In the genomic region with DNA sequence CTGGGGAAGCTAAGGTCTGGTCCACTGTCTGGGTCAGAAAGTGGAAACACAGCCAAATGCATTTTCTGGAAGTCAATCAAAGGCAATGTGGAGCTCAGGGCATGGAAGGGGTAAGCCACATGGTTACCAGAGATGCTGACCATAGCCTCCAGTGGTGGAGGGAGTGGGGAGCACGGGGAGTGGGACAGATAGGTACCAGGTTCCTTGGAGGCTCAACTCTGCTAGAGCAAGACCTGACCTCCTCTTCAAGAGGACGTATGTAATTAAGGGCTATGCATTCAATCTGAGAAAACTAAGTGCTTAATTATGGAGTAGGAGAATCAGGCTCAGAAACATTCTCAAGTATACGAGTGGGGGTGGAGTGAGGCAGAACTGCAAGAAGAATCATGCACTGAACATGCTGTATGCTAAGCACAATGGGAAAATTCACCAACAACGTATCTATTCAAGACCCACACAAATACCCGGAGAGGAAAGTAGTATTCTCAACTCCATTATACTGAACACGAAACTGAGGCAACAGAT, we compare ENCODE assay signal across 26 cellular contexts.
DNase-seq lines count a peak whose midpoint lies in the region; ATAC-seq and TF ChIP-seq lines count a peak whose summit lies in the region.
"Had no signal": no experiment of that assay in that cellular context is flagged by ENCODE, and none has a peak within 500 bp of the region (broad histone marks: within the 10 kb centered on the region; RNA-seq: fewer than 3 reads in every experiment).

No MANE protein-coding gene starts in this region.

- no peaks in the 10 kb centered on the region for H3K27me3 Mint-ChIP-seq in activated CD4-positive, alpha-beta memory T cell treated with anti-CD3 and anti-CD28 coated beads, Interleukin-2, amount 10 ng/mL, durations not matched to agents 7 days and 5 days
- H3K27me3 Mint-ChIP-seq: activated CD8-positive, alpha-beta T cell treated with anti-CD3 and anti-CD28 coated beads for 36 hours; B cell; progenitor cell of endocrine pancreas had no signal

- ATAC-seq in HG03432 (IDR thresholded peaks at IDR 0.05; ENCODE audit: unreplicated experiment): no peak
- ATAC-seq in GM19452 (IDR thresholded peaks at IDR 0.05; ENCODE audit: unreplicated experiment): no peak
- ATAC-seq: activated CD8-positive, alpha-beta T cell treated with anti-CD3 and anti-CD28 coated beads for 36 hours; body of pancreas; CD8-positive, alpha-beta T cell; heart left ventricle; right lobe of liver had no signal

- no peak overlapping the region for H3K4me3 ChIP-seq in ACC112 (ENCODE audit: low read depth, low read length)
- no peak overlapping the region for H3K4me3 ChIP-seq in brain microvascular endothelial cell (ENCODE audit: low read depth, low read length)
- H3K4me3 ChIP-seq: body of pancreas, dorsolateral prefrontal cortex, esophagus muscularis mucosa, heart left ventricle, right lobe of liver, stomach, thyroid gland had no signal

- DNase-seq in NCI-H2227 treated with DMSO at 0.1 percent for 48 hours (lab: John Stamatoyannopoulos, UW) (peak; percentile 83), brain microvascular endothelial cell (no peak), amygdala (lab: John Stamatoyannopoulos, UW) (no peak)
- DNase-seq in activated CD4-positive, alpha-beta memory T cell treated with anti-CD3 and anti-CD28 coated beads, Interleukin-2, amount 10 ng/mL, durations not matched to agents 7 days and 5 days: no peak
- DNase-seq: activated CD8-positive, alpha-beta T cell treated with anti-CD3 and anti-CD28 coated beads for 36 hours; activated naive CD4-positive, alpha-beta T cell treated with anti-CD3 and anti-CD28 coated beads for 36 hours; CD8-positive, alpha-beta T cell; heart left ventricle; Kasumi-1; left ventricle myocardium superior; right lobe of liver; stimulated activated CD4-positive, alpha-beta T cell treated with anti-CD3 and anti-CD28 coated beads, Interleukin-12 subunit alpha, Interleukin-12 subunit beta, amount 100 ng/mL, for 4 hours; stimulated activated CD4-positive, alpha-beta T cell treated with anti-CD3 and anti-CD28 coated beads, Interleukin-2, amount 100 ng/mL, for 48 hours; stomach; T-helper 2 cell; thyroid gland had no signal

- POLR2A ChIA-PET in activated CD4-positive, alpha-beta memory T cell treated with anti-CD3 and anti-CD28 coated beads, Interleukin-2, amount 10 ng/mL, durations not matched to agents 7 days and 5 days (lab: Charles Lee): no interaction called here

- H3K36me3 ChIP-seq in ACC112 (ENCODE audit: insufficient read depth, low read length): no peaks in the 10 kb centered on the region; the same call in 1 of the 2 replicates
- no peaks in the 10 kb centered on the region for H3K36me3 ChIP-seq in brain microvascular endothelial cell (replicated peaks)

- H3K79me2 ChIP-seq in ACC112 (ENCODE audit: control insufficient read depth, insufficient read depth, low read length, unreplicated experiment): no peaks in the 10 kb centered on the region

- peak; percentile 25 for TF ChIP-seq POLR2A in GM19099 (IDR thresholded peaks at IDR 0.05; ENCODE audit: extremely low read depth, insufficient read length, low read depth)

- no peaks in the 10 kb centered on the region for H3K4me1 Mint-ChIP-seq in activated CD4-positive, alpha-beta memory T cell treated with anti-CD3 and anti-CD28 coated beads, Interleukin-2, amount 10 ng/mL, durations not matched to agents 7 days and 5 days

- peaks cover 14% of the 10 kb centered on the region for H3K4me1 ChIP-seq in ACC112 (ENCODE audit: control insufficient read depth, insufficient read depth, low read length, unreplicated experiment)
- H3K4me1 ChIP-seq: body of pancreas, right lobe of liver, thyroid gland had no signal

- H3K36me3 Mint-ChIP-seq in activated CD4-positive, alpha-beta memory T cell treated with anti-CD3 and anti-CD28 coated beads, Interleukin-2, amount 10 ng/mL, durations not matched to agents 7 days and 5 days (ENCODE audit: low read depth): no peaks in the 10 kb centered on the region

- H3K27ac Mint-ChIP-seq in activated CD4-positive, alpha-beta memory T cell treated with anti-CD3 and anti-CD28 coated beads, Interleukin-2, amount 10 ng/mL, durations not matched to agents 7 days and 5 days: no peak overlapping the region
- H3K27ac Mint-ChIP-seq: activated CD8-positive, alpha-beta T cell treated with anti-CD3 and anti-CD28 coated beads for 36 hours; activated naive CD4-positive, alpha-beta T cell treated with anti-CD3 and anti-CD28 coated beads for 36 hours; B cell; CD8-positive, alpha-beta T cell; progenitor cell of endocrine pancreas had no signal

- CTCF ChIA-PET in activated CD4-positive, alpha-beta memory T cell treated with anti-CD3 and anti-CD28 coated beads, Interleukin-2, amount 10 ng/mL, durations not matched to agents 7 days and 5 days (lab: Charles Lee): no interaction called here

- in situ Hi-C loops in brain microvascular endothelial cell (cut with HindIII; ENCODE audit: low pct_ligation_motif_present, low sequenced_read_pairs): no loop called here

- no peak overlapping the region for H2AFZ ChIP-seq in ACC112 (ENCODE audit: low read length, unreplicated experiment)

- H3K27ac ChIP-seq in ACC112 (ENCODE audit: low read depth, low read length) (peak overlapping the region; percentile 19; the same call in 1 of the 2 replicates), brain microvascular endothelial cell (peak overlapping the region; percentile 8)
- H3K27ac ChIP-seq: body of pancreas, dorsolateral prefrontal cortex, esophagus muscularis mucosa, foreskin keratinocyte, heart left ventricle, right lobe of liver, stomach, thyroid gland had no signal

- TF ChIP-seq CTCF in brain microvascular endothelial cell (IDR thresholded peaks at IDR 0.05; ENCODE audit: low read depth, low read length, missing control alignments): no peak

- no peaks in the 10 kb centered on the region for H3K9me3 Mint-ChIP-seq in activated CD4-positive, alpha-beta memory T cell treated with anti-CD3 and anti-CD28 coated beads, Interleukin-2, amount 10 ng/mL, durations not matched to agents 7 days and 5 days
- H3K9me3 Mint-ChIP-seq: activated CD8-positive, alpha-beta T cell treated with anti-CD3 and anti-CD28 coated beads for 36 hours; activated naive CD4-positive, alpha-beta T cell treated with anti-CD3 and anti-CD28 coated beads for 36 hours; CD8-positive, alpha-beta T cell had no signal

- no peak overlapping the region for H3K4me3 Mint-ChIP-seq in activated CD4-positive, alpha-beta memory T cell treated with anti-CD3 and anti-CD28 coated beads, Interleukin-2, amount 10 ng/mL, durations not matched to agents 7 days and 5 days
- H3K4me3 Mint-ChIP-seq: activated CD8-positive, alpha-beta T cell treated with anti-CD3 and anti-CD28 coated beads for 36 hours; activated naive CD4-positive, alpha-beta T cell treated with anti-CD3 and anti-CD28 coated beads for 36 hours; B cell; CD8-positive, alpha-beta T cell had no signal

- no peaks in the 10 kb centered on the region for H3K27me3 ChIP-seq in ACC112 (ENCODE audit: insufficient read depth, low read length)
- H3K27me3 ChIP-seq in brain microvascular endothelial cell (replicated peaks): no peaks in the 10 kb centered on the region
- H3K27me3 ChIP-seq: body of pancreas, dorsolateral prefrontal cortex, esophagus muscularis mucosa, foreskin keratinocyte, heart left ventricle, right lobe of liver, stomach, thyroid gland had no signal
